In the genomic region with DNA sequence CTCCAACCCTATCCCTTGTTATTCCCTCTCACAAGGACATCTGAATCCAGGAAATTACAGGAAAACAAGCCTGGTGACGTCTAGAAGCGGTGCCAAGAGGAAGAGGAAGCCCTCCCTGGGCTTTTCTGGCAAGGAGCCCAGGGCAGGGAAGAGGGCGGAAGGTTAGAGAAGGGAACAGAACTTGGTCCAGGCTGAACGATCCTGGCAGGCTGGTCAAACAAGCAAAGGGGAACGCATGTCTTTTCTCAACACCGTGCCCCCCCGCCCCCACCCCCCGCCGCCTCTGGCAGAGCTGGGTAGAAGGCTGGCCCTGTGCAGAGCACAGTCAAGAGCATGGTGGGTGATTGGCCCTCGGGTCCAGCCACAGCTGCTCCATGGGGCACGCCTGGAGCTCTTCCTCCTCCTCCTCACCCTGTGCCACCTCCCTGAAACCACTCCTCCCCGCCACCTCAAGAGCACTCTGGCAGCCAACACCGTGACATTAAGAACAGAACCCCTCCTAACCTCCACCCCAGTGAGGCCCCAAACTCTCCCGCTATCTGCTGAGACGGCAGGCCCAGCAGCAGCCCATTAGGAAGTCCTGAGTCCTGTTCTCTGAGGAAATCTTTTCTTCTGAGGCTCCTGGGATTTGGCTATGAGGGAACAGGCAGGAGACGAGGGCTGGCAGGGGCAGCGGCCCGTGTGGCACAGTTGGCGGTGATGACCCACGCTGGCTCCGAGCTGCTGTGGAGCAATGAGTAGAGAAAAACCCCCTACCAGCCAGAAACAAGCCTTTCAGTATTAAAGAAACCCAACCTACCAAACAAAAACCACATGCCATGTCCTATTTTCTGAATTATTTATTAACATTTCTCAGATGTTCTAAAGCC, we compare ENCODE assay signal across 8 cellular contexts. TPM values are rescaled to one million over a fixed set of nuclear protein-coding genes. Genes with fewer than 3 reads are reported as not detected.
DNase-seq lines count a peak whose midpoint lies in the region; ATAC-seq and TF ChIP-seq lines count a peak whose summit lies in the region.

No MANE protein-coding gene starts in this region.

- H3K27ac Mint-ChIP-seq in brain, result peak overlapping the region; percentile 70 to 90 (median 80)

- 58 to 61% methylated on average over 21 of the region's 21 CpGs for whole genome bisulfite sequencing in aorta, 2 donors

- H3K4me1 Mint-ChIP-seq in brain, result peaks cover 18% of the 10 kb centered on the region

- H3K27me3 ChIP-seq in aorta (ENCODE audit: control insufficient read depth in 1 of 2, insufficient read depth in 2 of 2, low read length in 1 of 2), result no peaks in the 10 kb centered on the region

- no peak for TF ChIP-seq CTCF in brain (conservative IDR thresholded peaks at IDR 0.05)

- H3K36me3 Mint-ChIP-seq in brain, result peaks cover 26% of the 10 kb centered on the region

- H3K27me3 Mint-ChIP-seq in brain, result no peaks in the 10 kb centered on the region

- DNase-seq in Right ventricle myocardium inferior (ENCODE audit: missing footprints) (peak; percentile 85), cardiac septum (ENCODE audit: low spot score) (no peak), lung microvascular endothelial cell (ENCODE audit: low read depth in 2 of 2) (peak; percentile 82 to 91), aorta (peak; percentile 82 to 84), GM19238 (ENCODE audit: insufficient read length, low spot score) (no peak), amniotic stem cell (lab: John Stamatoyannopoulos, UW) (no peak)

- H3K4me1 ChIP-seq in aorta (ENCODE audit: control insufficient read depth in 1 of 2, insufficient read depth in 2 of 2, low read length in 2 of 2), result no peaks in the 10 kb centered on the region

- no peaks in the 10 kb centered on the region for H3K9me3 ChIP-seq in aorta (ENCODE audit: control insufficient read depth, low read length)

- H3K9me3 Mint-ChIP-seq in brain, result no peaks in the 10 kb centered on the region

- H3K27ac ChIP-seq in aorta (ENCODE audit: low read depth in 1 of 2, low read length in 2 of 2), result no peak overlapping the region

- no peak overlapping the region for H3K4me3 ChIP-seq in aorta (ENCODE audit: low read length in 2 of 2)

- H3K36me3 ChIP-seq in aorta (ENCODE audit: control insufficient read depth in 1 of 2, insufficient read depth in 2 of 2, low read length in 1 of 2), result no peaks in the 10 kb centered on the region

- ATAC-seq in Right ventricle myocardium inferior (peak; percentile 56), aorta (ENCODE audit: low FRiP score) (peak; percentile 59), GM21515 (IDR thresholded peaks at IDR 0.05; ENCODE audit: unreplicated experiment) (no peak)

- H3K4me3 Mint-ChIP-seq in brain, result no peak overlapping the region

- intact Hi-C loops in Right ventricle myocardium inferior (cut with DNase I), result loop anchor here (2.0 to 5.0 kb wide), 4 partner anchors 43 to 367 kb away; a partner anchor contains a TSS
- intact Hi-C loops in cardiac septum (cut with DNase I), result loop anchor here (5.0 kb wide), 4 partner anchors 43 to 368 kb away; a partner anchor contains a TSS
- intact Hi-C loops in aorta (cut with DNase I), result no loop called here

RNA-seq across cellular contexts. Expression of a gene that starts 7.3 kb away (rescaled TPM):
- total RNA-seq in Right ventricle myocardium inferior (3.0 TPM), cardiac septum (5.6 TPM), lung microvascular endothelial cell (2.6 and 2.8 TPM in 2 replicates), aorta (1 to 10 TPM; 2.6 to 7.9 TPM)
- polyA plus RNA-seq in brain (ENCODE audit: insufficient read depth, low read depth, low replicate concordance) (6.6 TPM), aorta (10 to 100 TPM in 1 of 2 donors, 1 to 10 TPM in 1; 3.1 to 14.4 TPM)

RNA-seq across cellular contexts. Expression of a gene that starts 7.4 kb away (rescaled TPM):
- 9.9 TPM for total RNA-seq in Right ventricle myocardium inferior
- 8.5 TPM for total RNA-seq in cardiac septum
- polyA plus RNA-seq in brain (ENCODE audit: insufficient read depth, low read depth, low replicate concordance), result 43.7 TPM
- total RNA-seq in lung microvascular endothelial cell, result 7.0 and 8.5 TPM in 2 replicates
- total RNA-seq in aorta, result 10 to 100 TPM in 1 of 2 donors, 1 to 10 TPM in 1; 9.7 to 15.2 TPM
- polyA plus RNA-seq in aorta, result 10 to 100 TPM; 13.3 to 73.8 TPM

RNA-seq across cellular contexts. Expression of a gene that starts 13.2 kb away (rescaled TPM):
- total RNA-seq in Right ventricle myocardium inferior (3.7 TPM), cardiac septum (3.4 TPM), lung microvascular endothelial cell (2.6 and 4.8 TPM in 2 replicates), aorta (1 to 10 TPM; 3.9 to 5.3 TPM)
- polyA plus RNA-seq in brain (ENCODE audit: insufficient read depth, low read depth, low replicate concordance) (39.6 TPM), aorta (1 to 10 TPM; 5.9 to 7.8 TPM)

RNA-seq across cellular contexts. Expression of a gene that starts 13.9 kb away (rescaled TPM):
- total RNA-seq in Right ventricle myocardium inferior (9.7 TPM), cardiac septum (9.3 TPM), lung microvascular endothelial cell (8.3 and 10.5 TPM in 2 replicates), aorta (10 to 100 TPM; 15.7 to 21.9 TPM)
- polyA plus RNA-seq in brain (ENCODE audit: insufficient read depth, low read depth, low replicate concordance) (59.2 TPM), aorta (10 to 100 TPM in 1 of 2 donors, 1 to 10 TPM in 1; 7.0 to 34.6 TPM)

RNA-seq across cellular contexts. Expression of a gene that starts 29.0 kb away (rescaled TPM):
- 0.30 TPM for total RNA-seq in Right ventricle myocardium inferior
- total RNA-seq in cardiac septum, result 0.40 TPM
- 36.1 TPM for polyA plus RNA-seq in brain (ENCODE audit: insufficient read depth, low read depth, low replicate concordance)
- 0.44 and 0.79 TPM in 2 replicates for total RNA-seq in lung microvascular endothelial cell
- 1 to 10 TPM; 3.0 to 4.0 TPM for total RNA-seq in aorta
- polyA plus RNA-seq in aorta, result 1 to 10 TPM in 1 of 2 donors, under 1 TPM in 1; 0.13 to 3.7 TPM

Comparison
In these comparisons a context has a peak if more than half of its experiments do, and no peak if none do; other contexts are left out.
1. DNase-seq: peak in Right ventricle myocardium inferior (single experiment), lung microvascular endothelial cell (2 of 2) and aorta (2 of 2); none in cardiac septum (single experiment), GM19238 (single experiment) and amniotic stem cell (single experiment).
2. intact Hi-C loops: an anchor here in Right ventricle myocardium inferior (2.0 to 5.0 kb wide) and cardiac septum (5.0 kb wide); none called in aorta.